ENCODE assay signal across 23 cellular contexts in genomic region chr12:28742791-28743190, GRCh38.
DNase-seq lines count a peak whose midpoint lies in the region; ATAC-seq, FAIRE-seq and TF ChIP-seq lines count a peak whose summit lies in the region.
"Had no signal": no experiment of that assay in that cellular context is flagged by ENCODE, and none has a peak within 500 bp of the region (broad histone marks: within the 10 kb centered on the region; RNA-seq: fewer than 3 reads in every experiment).

No MANE protein-coding gene starts in this region.

- CTCF ChIA-PET in CD8-positive, alpha-beta memory T cell (lab: Charles Lee): no interaction called here

- no peaks in the 10 kb centered on the region for H3K4me1 Mint-ChIP-seq in CD8-positive, alpha-beta memory T cell
- H3K4me1 Mint-ChIP-seq: activated naive CD4-positive, alpha-beta T cell treated with anti-CD3 and anti-CD28 coated beads, Interleukin-2, amount 50 U/mL, for 24 hours; brain; IgD-negative memory B cell; naive thymus-derived CD4-positive, alpha-beta T cell had no signal

- H3K27ac ChIP-seq in CD8-positive, alpha-beta memory T cell (ENCODE audit: low read depth, low read length): no peak overlapping the region
- H3K27ac ChIP-seq in right lobe of liver: no peak overlapping the region

- H3K27me3 Mint-ChIP-seq in CD8-positive, alpha-beta memory T cell: no peaks in the 10 kb centered on the region
- H3K27me3 Mint-ChIP-seq: activated naive CD4-positive, alpha-beta T cell treated with anti-CD3 and anti-CD28 coated beads, Interleukin-2, amount 50 U/mL, for 24 hours; brain; IgD-negative memory B cell had no signal

- no peaks in the 10 kb centered on the region for H3K9me3 Mint-ChIP-seq in CD8-positive, alpha-beta memory T cell
- H3K9me3 Mint-ChIP-seq: activated T-helper 1 cell treated with anti-CD3 and anti-CD28 coated beads, Interleukin-12 subunit alpha, Interleukin-12 subunit beta, Interleukin-2, Interleukin-4 antibody, amounts not matched to agents 30 ng/mL and 10 ng/mL and 1 ng/mL, durations not matched to agents 14 hours and 24 hours and 36 hours; brain had no signal

- TF ChIP-seq POLR2A in H54 (IDR thresholded peaks at IDR 0.05; ENCODE audit: low read depth, low read length): no peak
- no peak for TF ChIP-seq POLR2A in right lobe of liver (IDR thresholded peaks at IDR 0.05)

- no peak overlapping the region for H3K4me3 Mint-ChIP-seq in CD8-positive, alpha-beta memory T cell
- H3K4me3 Mint-ChIP-seq: activated naive CD4-positive, alpha-beta T cell treated with anti-CD3 and anti-CD28 coated beads, Interleukin-2, amount 50 U/mL, for 24 hours; activated T-helper 1 cell treated with anti-CD3 and anti-CD28 coated beads, Interleukin-12 subunit alpha, Interleukin-12 subunit beta, Interleukin-2, Interleukin-4 antibody, amounts not matched to agents 30 ng/mL and 10 ng/mL and 1 ng/mL, durations not matched to agents 14 hours and 24 hours and 36 hours; brain; IgD-negative memory B cell; naive thymus-derived CD4-positive, alpha-beta T cell had no signal

- H3K27me3 ChIP-seq in CD8-positive, alpha-beta memory T cell (ENCODE audit: insufficient read depth, low read length, poor library complexity, severe bottlenecking): no peaks in the 10 kb centered on the region
- H3K27me3 ChIP-seq in right lobe of liver: no peaks in the 10 kb centered on the region

- H3K9me3 ChIP-seq in CD8-positive, alpha-beta memory T cell (ENCODE audit: low read length): no peaks in the 10 kb centered on the region
- H3K9me3 ChIP-seq in right lobe of liver: no peaks in the 10 kb centered on the region

- POLR2A ChIA-PET in CD8-positive, alpha-beta memory T cell (lab: Charles Lee): no interaction called here

- FAIRE-seq in H54 (lab: Jason Lieb, UNC): peak; percentile 33

- H3K4me3 ChIP-seq in CD8-positive, alpha-beta memory T cell (ENCODE audit: low read length): no peak overlapping the region
- H3K4me3 ChIP-seq in right lobe of liver: no peak overlapping the region

- DNase-seq in ACHN (peak; percentile 68), H54 (ENCODE audit: insufficient read length, low spot score) (no peak), astrocyte of the hippocampus (ENCODE audit: low read depth, low spot score) (peak; percentile 26), iris pigment epithelial cell (ENCODE audit: low read depth) (peak; percentile 25), iPS-NIHi11 (ENCODE audit: low spot score) (no peak), right lobe of liver (no peak)
- DNase-seq in CD8-positive, alpha-beta memory T cell: no peak
- DNase-seq: activated CD4-positive, alpha-beta T cell treated with anti-CD3 and anti-CD28 coated beads for 4 hours; DMS79; kidney; MM.1S; naive thymus-derived CD4-positive, alpha-beta T cell; NCI-H1436 treated with DMSO at 0.1 percent for 48 hours; NCI-H2171; NCI-H526 treated with DMSO at 0.1 percent for 48 hours; right cardiac atrium; SHP77 treated with DMSO at 0.1 percent for 48 hours; T-helper 1 cell had no signal

- no peaks in the 10 kb centered on the region for H3K4me1 ChIP-seq in CD8-positive, alpha-beta memory T cell (ENCODE audit: insufficient read depth, low read length)
- no peaks in the 10 kb centered on the region for H3K4me1 ChIP-seq in right lobe of liver

- no peaks in the 10 kb centered on the region for H3K36me3 ChIP-seq in CD8-positive, alpha-beta memory T cell (ENCODE audit: insufficient read depth, low read length)
- H3K36me3 ChIP-seq in right lobe of liver: no peaks in the 10 kb centered on the region

- in situ Hi-C loops in ACHN (cut with HindIII; ENCODE audit: low pct_ligation_motif_present, low pct_unique_long_range_greater_than_20kb, low sequenced_read_pairs): no loop called here

- H3K27ac Mint-ChIP-seq in CD8-positive, alpha-beta memory T cell: no peak overlapping the region
- H3K27ac Mint-ChIP-seq: activated naive CD4-positive, alpha-beta T cell treated with anti-CD3 and anti-CD28 coated beads, Interleukin-2, amount 50 U/mL, for 24 hours; activated T-helper 1 cell treated with anti-CD3 and anti-CD28 coated beads, Interleukin-12 subunit alpha, Interleukin-12 subunit beta, Interleukin-2, Interleukin-4 antibody, amounts not matched to agents 30 ng/mL and 10 ng/mL and 1 ng/mL, durations not matched to agents 14 hours and 24 hours and 36 hours; brain; naive thymus-derived CD4-positive, alpha-beta T cell had no signal

- no peaks in the 10 kb centered on the region for H3K36me3 Mint-ChIP-seq in CD8-positive, alpha-beta memory T cell
- H3K36me3 Mint-ChIP-seq: activated naive CD4-positive, alpha-beta T cell treated with anti-CD3 and anti-CD28 coated beads, Interleukin-2, amount 50 U/mL, for 24 hours; brain; IgD-negative memory B cell; naive thymus-derived CD4-positive, alpha-beta T cell had no signal

- intact Hi-C loops in right lobe of liver (cut with DNase I): no loop called here

- TF ChIP-seq CTCF in right lobe of liver (IDR thresholded peaks at IDR 0.05): no peak

- ATAC-seq in right lobe of liver (no peak), GM18517 (IDR thresholded peaks at IDR 0.05; ENCODE audit: unreplicated experiment) (no peak)
- ATAC-seq: naive thymus-derived CD4-positive, alpha-beta T cell; right cardiac atrium had no signal

Comparison
In these comparisons a context has a peak if more than half of its experiments do, and no peak if none do; other contexts are left out.
1. DNase-seq: peak in ACHN (single experiment), astrocyte of the hippocampus (single experiment) and iris pigment epithelial cell (single experiment); none in H54 (single experiment), CD8-positive, alpha-beta memory T cell (0 of 5), iPS-NIHi11 (single experiment) and right lobe of liver (0 of 3).